Comparison of ENCODE assay signal across 13 cellular contexts in genomic region chr2:143617803-143618415, GRCh38.
DNase-seq lines count a peak whose midpoint lies in the region; ATAC-seq lines count a peak whose summit lies in the region.
"Had no signal": no experiment of that assay in that cellular context is flagged by ENCODE, and none has a peak within 500 bp of the region (broad histone marks: within the 10 kb centered on the region; RNA-seq: fewer than 3 reads in every experiment).

No MANE protein-coding gene starts in this region.

- H3K4me3 Mint-ChIP-seq in activated naive CD8-positive, alpha-beta T cell: no peak overlapping the region
- H3K4me3 Mint-ChIP-seq in activated naive CD8-positive, alpha-beta T cell treated with anti-CD3 and anti-CD28 coated beads, Interleukin-2, amount 50 U/mL, for 24 hours: no peak overlapping the region
- H3K4me3 Mint-ChIP-seq: CD4-positive, alpha-beta T cell; T-helper 2 cell treated with Interferon-gamma antibody and Interleukin-4, amounts not matched to agents 5 μg/mL and 100 μg/mL, for 36 hours had no signal

- DNase-seq in activated naive CD8-positive, alpha-beta T cell treated with anti-CD3 and anti-CD28 coated beads, Interleukin-2, amount 50 U/mL, for 24 hours: no peak
- DNase-seq in NCI-H146 treated with DMSO at 0.1 percent for 48 hours (lab: John Stamatoyannopoulos, UW; ENCODE audit: unreplicated experiment): peak; percentile 80
- peak; percentile 53 for DNase-seq in NCI-H69 (lab: John Stamatoyannopoulos, UW)
- DNase-seq in activated gamma-delta T cell (lab: John Stamatoyannopoulos, UW): no peak
- DNase-seq: ACHN; CD4-positive, alpha-beta T cell; H7; NCI-H1417 treated with DMSO at 0.1 percent for 48 hours; NCI-H526 treated with DMSO at 0.1 percent for 48 hours had no signal

- no peaks in the 10 kb centered on the region for H3K27me3 Mint-ChIP-seq in activated naive CD8-positive, alpha-beta T cell
- no peaks in the 10 kb centered on the region for H3K27me3 Mint-ChIP-seq in activated naive CD8-positive, alpha-beta T cell treated with anti-CD3 and anti-CD28 coated beads, Interleukin-2, amount 50 U/mL, for 24 hours
- H3K27me3 Mint-ChIP-seq: CD4-positive, alpha-beta T cell had no signal

- H3K4me1 Mint-ChIP-seq in activated naive CD8-positive, alpha-beta T cell (ENCODE audit: low read depth): peaks cover 41% of the 10 kb centered on the region
- H3K4me1 Mint-ChIP-seq in activated naive CD8-positive, alpha-beta T cell treated with anti-CD3 and anti-CD28 coated beads, Interleukin-2, amount 50 U/mL, for 24 hours: peaks cover 21% of the 10 kb centered on the region

- no peak for ATAC-seq in activated naive CD8-positive, alpha-beta T cell treated with anti-CD3 and anti-CD28 coated beads, Interleukin-2, amount 50 U/mL, for 24 hours
- ATAC-seq in HG02938 (IDR thresholded peaks at IDR 0.05; ENCODE audit: unreplicated experiment) (no peak), HG03432 (IDR thresholded peaks at IDR 0.05; ENCODE audit: unreplicated experiment) (no peak)

- H3K36me3 Mint-ChIP-seq in activated naive CD8-positive, alpha-beta T cell: peaks cover 39% of the 10 kb centered on the region
- H3K36me3 Mint-ChIP-seq in activated naive CD8-positive, alpha-beta T cell treated with anti-CD3 and anti-CD28 coated beads, Interleukin-2, amount 50 U/mL, for 24 hours (ENCODE audit: low read depth): peaks cover 17% of the 10 kb centered on the region

- peak overlapping the region; percentile 68 for H3K27ac Mint-ChIP-seq in activated naive CD8-positive, alpha-beta T cell
- no peak overlapping the region for H3K27ac Mint-ChIP-seq in activated naive CD8-positive, alpha-beta T cell treated with anti-CD3 and anti-CD28 coated beads, Interleukin-2, amount 50 U/mL, for 24 hours
- H3K27ac Mint-ChIP-seq: CD4-positive, alpha-beta T cell; T-helper 2 cell treated with Interferon-gamma antibody and Interleukin-4, amounts not matched to agents 5 μg/mL and 100 μg/mL, for 36 hours had no signal

- no peaks in the 10 kb centered on the region for H3K9me3 Mint-ChIP-seq in activated naive CD8-positive, alpha-beta T cell (ENCODE audit: low read depth)
- H3K9me3 Mint-ChIP-seq in activated naive CD8-positive, alpha-beta T cell treated with anti-CD3 and anti-CD28 coated beads, Interleukin-2, amount 50 U/mL, for 24 hours: no peaks in the 10 kb centered on the region
- H3K9me3 Mint-ChIP-seq: CD4-positive, alpha-beta T cell; T-helper 2 cell treated with Interferon-gamma antibody and Interleukin-4, amounts not matched to agents 5 μg/mL and 100 μg/mL, for 36 hours had no signal

Comparison
In these comparisons a context has a peak if more than half of its experiments do, and no peak if none do; other contexts are left out.
1. DNase-seq: peak in NCI-H146 treated with DMSO at 0.1 percent for 48 hours (single experiment) and NCI-H69 (single experiment); none in activated naive CD8-positive, alpha-beta T cell treated with anti-CD3 and anti-CD28 coated beads, Interleukin-2, amount 50 U/mL, for 24 hours (single experiment) and activated gamma-delta T cell (single experiment).